In genomic region chr16:83900611-83901010, GRCh38 we compare ENCODE assay signal across 13 cellular contexts. TPM values are rescaled to one million over a fixed set of nuclear protein-coding genes. Genes with fewer than 3 reads are reported as not detected.
DNase-seq lines count a peak whose midpoint lies in the region; ATAC-seq and TF ChIP-seq lines count a peak whose summit lies in the region.
"Had no signal": no experiment of that assay in that cellular context is flagged by ENCODE, and none has a peak within 500 bp of the region (broad histone marks: within the 10 kb centered on the region; RNA-seq: fewer than 3 reads in every experiment).

No MANE protein-coding gene starts in this region.

- BruUV-seq in MCF 10A (replicated peaks; lab: Mats Ljungman, UMichigan), result TSS peak; percentile 40

- H3K27me3 Mint-ChIP-seq in MCF 10A (ENCODE audit: insufficient read depth, unreplicated experiment) (no peaks in the 10 kb centered on the region), WTC11 (ENCODE audit: low read depth) (peaks cover 2% of the 10 kb centered on the region; the same call in 1 of the 2 replicates)
- H3K27me3 Mint-ChIP-seq in stimulated activated memory B cell treated with anti-CD40 and anti-IgM and Interleukin-4, amounts not matched to agents 10 μg/mL and 1 μg/mL and 100 μg/mL, for 72 hours, result peaks cover 18% of the 10 kb centered on the region

- no peak overlapping the region for H3K4me2 ChIP-seq in mesenchymal stem cell (ENCODE audit: low read length, poor library complexity, severe bottlenecking)

- no peak overlapping the region for H3K18ac ChIP-seq in mesenchymal stem cell (ENCODE audit: low read depth in 1 of 2, low read length in 2 of 2)

- no peak overlapping the region for H3K4ac ChIP-seq in mesenchymal stem cell (ENCODE audit: low read depth in 1 of 2, low read length in 2 of 2)

- H2BK120ac ChIP-seq in mesenchymal stem cell (ENCODE audit: low read depth, low read length), result no peak overlapping the region

- H3K27me3 ChIP-seq in breast epithelium, result no peaks in the 10 kb centered on the region
- no peaks in the 10 kb centered on the region for H3K27me3 ChIP-seq in mesenchymal stem cell (ENCODE audit: control insufficient read depth in 1 of 2, insufficient read depth in 1 of 2, low read length in 2 of 2)

- H3K4me1 ChIP-seq in breast epithelium, result no peaks in the 10 kb centered on the region
- peaks cover 11% of the 10 kb centered on the region for H3K4me1 ChIP-seq in mesenchymal stem cell (ENCODE audit: control insufficient read depth, insufficient read depth, low read depth, low read length)

- no peaks in the 10 kb centered on the region for H3K36me3 Mint-ChIP-seq in MCF 10A (ENCODE audit: insufficient read depth, unreplicated experiment)
- no peaks in the 10 kb centered on the region for H3K36me3 Mint-ChIP-seq in WTC11
- peaks cover 10% of the 10 kb centered on the region for H3K36me3 Mint-ChIP-seq in stimulated activated memory B cell treated with anti-CD40 and anti-IgM and Interleukin-4, amounts not matched to agents 10 μg/mL and 1 μg/mL and 100 μg/mL, for 72 hours

- H3K4me3 Mint-ChIP-seq in MCF 10A (ENCODE audit: unreplicated experiment), result peak overlapping the region; percentile 80
- H3K4me3 Mint-ChIP-seq in WTC11, result peak overlapping the region; percentile 85; the same call in 1 of the 2 replicates
- peak overlapping the region; percentile 48 for H3K4me3 Mint-ChIP-seq in stimulated activated memory B cell treated with anti-CD40 and anti-IgM and Interleukin-4, amounts not matched to agents 10 μg/mL and 1 μg/mL and 100 μg/mL, for 72 hours

- no peak for ATAC-seq in WTC11
- ATAC-seq in stimulated activated memory B cell treated with anti-CD40 and anti-IgM and Interleukin-4, amounts not matched to agents 10 μg/mL and 1 μg/mL and 100 μg/mL, for 72 hours, result no peak
- ATAC-seq in HG02759 (IDR thresholded peaks at IDR 0.05; ENCODE audit: unreplicated experiment), result no peak
- no peak for ATAC-seq in GM18907 (IDR thresholded peaks at IDR 0.05; ENCODE audit: unreplicated experiment)

- no peak for TF ChIP-seq POLR2A in breast epithelium (IDR thresholded peaks at IDR 0.05)

- no peak overlapping the region for H4K91ac ChIP-seq in mesenchymal stem cell (ENCODE audit: low read length)

- no peak overlapping the region for H4K8ac ChIP-seq in mesenchymal stem cell (ENCODE audit: low read length)

- H3K27ac Mint-ChIP-seq in MCF 10A (ENCODE audit: low read depth, unreplicated experiment) (no peak overlapping the region), WTC11 (no peak overlapping the region)
- no peak overlapping the region for H3K27ac Mint-ChIP-seq in stimulated activated memory B cell treated with anti-CD40 and anti-IgM and Interleukin-4, amounts not matched to agents 10 μg/mL and 1 μg/mL and 100 μg/mL, for 72 hours

- CTCF ChIA-PET in MCF 10A (lab: Yijun Ruan, JAX) (interaction anchor here (0.6 to 2.0 kb wide), 5 partner anchors 10 to 722 kb away, joined by 3 to 9 read pairs (median 3); no protein-coding TSS in a partner anchor), WTC11 (lab: Charles Lee) (interaction anchor here (1.1 to 1.4 kb wide), 3 partner anchors 13 to 53 kb away, joined by 4 to 8 read pairs (median 4); no protein-coding TSS in a partner anchor)

- no peak overlapping the region for H2AFZ ChIP-seq in mesenchymal stem cell (ENCODE audit: low read depth, low read length)

- H3K4me1 Mint-ChIP-seq in MCF 10A (ENCODE audit: insufficient read depth, unreplicated experiment) (peaks cover 6% of the 10 kb centered on the region), WTC11 (peaks cover 11% of the 10 kb centered on the region)
- peaks cover 51% of the 10 kb centered on the region for H3K4me1 Mint-ChIP-seq in stimulated activated memory B cell treated with anti-CD40 and anti-IgM and Interleukin-4, amounts not matched to agents 10 μg/mL and 1 μg/mL and 100 μg/mL, for 72 hours

- H3K36me3 ChIP-seq in breast epithelium, result no peaks in the 10 kb centered on the region
- peaks cover 0 to 5% of the 10 kb centered on the region in 2 experiments for H3K36me3 ChIP-seq in mesenchymal stem cell (ENCODE audit: control insufficient read depth in 1 of 2, insufficient read depth in 2 of 2, low read depth in 1 of 2, low read length in 2 of 2)

- H2BK15ac ChIP-seq in mesenchymal stem cell (ENCODE audit: low read depth, poor library complexity, severe bottlenecking), result no peak overlapping the region

- 92% methylated on average over 6 of the region's 8 CpGs for WGBS in mesenchymal stem cell

- no peak overlapping the region for H3K23ac ChIP-seq in mesenchymal stem cell (ENCODE audit: low read length in 2 of 2)

- no peak for TF ChIP-seq CTCF in MCF 10A (IDR thresholded peaks at IDR 0.05; ENCODE audit: unreplicated experiment)
- TF ChIP-seq CTCF in breast epithelium (IDR thresholded peaks at IDR 0.05), result no peak
- no peak for TF ChIP-seq CTCF in WTC11 (IDR thresholded peaks at IDR 0.05)

- H3K9me3 Mint-ChIP-seq in MCF 10A (ENCODE audit: unreplicated experiment), result no peaks in the 10 kb centered on the region
- no peaks in the 10 kb centered on the region for H3K9me3 Mint-ChIP-seq in WTC11
- no peaks in the 10 kb centered on the region for H3K9me3 Mint-ChIP-seq in stimulated activated memory B cell treated with anti-CD40 and anti-IgM and Interleukin-4, amounts not matched to agents 10 μg/mL and 1 μg/mL and 100 μg/mL, for 72 hours
- H3K9me3 Mint-ChIP-seq: dendritic cell treated with granulocyte-macrophage colony-stimulating factor and Interleukin-4, amounts not matched to agents 40 ng/mL and 50 ng/mL, for 4 days had no signal

- H3K9me3 ChIP-seq in breast epithelium (no peaks in the 10 kb centered on the region), mesenchymal stem cell (ENCODE audit: control insufficient read depth, low read length) (no peaks in the 10 kb centered on the region)

- DNase-seq in MCF 10A (ENCODE audit: unreplicated experiment) (no peak), breast epithelium (ENCODE audit: low spot score in 2 of 2) (no peak), WTC11 (ENCODE audit: low spot score) (no peak), kidney tubule cell (ENCODE audit: low spot score) (peak; percentile 90), mesenchymal stem cell (no peak)
- DNase-seq: activated naive CD4-positive, alpha-beta T cell; foreskin melanocyte; GF-D8; NCI-H748 treated with DMSO at 0.1 percent for 48 hours had no signal

- H2BK5ac ChIP-seq in mesenchymal stem cell (ENCODE audit: low read depth, low read length, poor library complexity, severe bottlenecking), result no peak overlapping the region

- H3K27ac ChIP-seq in breast epithelium (no peak overlapping the region), mesenchymal stem cell (ENCODE audit: low read length, poor library complexity, severe bottlenecking) (no peak overlapping the region)

- H2BK12ac ChIP-seq in mesenchymal stem cell (ENCODE audit: low read length in 2 of 2), result no peak overlapping the region

- no peak overlapping the region for H3K14ac ChIP-seq in mesenchymal stem cell (ENCODE audit: low read length in 2 of 2)

- intact Hi-C loops in MCF 10A (cut with micrococcal nuclease), result no loop called here
- intact Hi-C loops in breast epithelium (cut with DNase I; ENCODE audit: low total_unique reads), result no loop called here

- POLR2A ChIA-PET in MCF 10A (lab: Yijun Ruan, JAX), result interaction anchor here (0.7 to 0.8 kb wide), 2 partner anchors 11 to 216 kb away, joined by 3 to 4 read pairs; no protein-coding TSS in a partner anchor
- POLR2A ChIA-PET in WTC11 (lab: Charles Lee), result no interaction called here

- no peak overlapping the region for H3K9ac ChIP-seq in mesenchymal stem cell (ENCODE audit: low read length)

- H3K4me3 ChIP-seq in breast epithelium (no peak overlapping the region), mesenchymal stem cell (ENCODE audit: insufficient read depth in 1 of 2, low read depth in 1 of 2, low read length in 2 of 2) (no peak overlapping the region)

- H3K79me1 ChIP-seq in mesenchymal stem cell (replicated peaks; ENCODE audit: low read length, poor library complexity, severe bottlenecking), result peaks cover 26% of the 10 kb centered on the region

- H2AK5ac ChIP-seq in mesenchymal stem cell (ENCODE audit: low read length, severe bottlenecking), result no peak overlapping the region

TF ChIP-seq in WTC11, 78 proteins besides CTCF, POLR2A, EP300 and RAD21 (continues in another document):
- TF ChIP-seq ZNF317 (CRISPR knock-in tag; IDR thresholded peaks at IDR 0.05; ENCODE audit: borderline replicate concordance, low read depth), result no peak
- no peak for TF ChIP-seq ESRRA (CRISPR knock-in tag; IDR thresholded peaks at IDR 0.05; ENCODE audit: borderline replicate concordance)
- no peak for TF ChIP-seq SP1 (CRISPR knock-in tag; conservative IDR thresholded peaks at IDR 0.05)
- TF ChIP-seq PRDM15 (CRISPR knock-in tag; IDR thresholded peaks at IDR 0.05), result no peak

RNA-seq across cellular contexts. Expression of gene MLYCD, which starts 1.7 kb away (rescaled TPM):
- total RNA-seq in MCF 10A (2022), result 2.5 and 3.3 TPM in 2 replicates
- total RNA-seq in breast epithelium, result 10 to 100 TPM in 2 of 3 donors, 1 to 10 TPM in 1; 9.5 to 17.0 (median 12.1) TPM
- total RNA-seq in WTC11 (2021), result 5.9 to 6.3 TPM (median 6.1 TPM) in 3 replicates
- 1.3 TPM for polyA plus RNA-seq in mesenchymal stem cell (2013, experiment 1 of 2)
- 1.2 TPM for polyA plus RNA-seq in mesenchymal stem cell (2013, experiment 2 of 2)

RNA-seq across cellular contexts. Expression of gene OSGIN1, which starts 52.4 kb away (rescaled TPM):
- total RNA-seq in MCF 10A (2022) (3.7 and 6.3 TPM in 2 replicates), breast epithelium (1 to 10 TPM; 3.0 to 3.5 (median 3.3) TPM), WTC11 (2021) (0.73 to 1.7 TPM (median 1.1 TPM) in 3 replicates)
- polyA plus RNA-seq in mesenchymal stem cell (2013, experiment 1 of 2), result 5.4 TPM
- 5.9 TPM for polyA plus RNA-seq in mesenchymal stem cell (2013, experiment 2 of 2)
